ENCODE assay signal across 9 cellular contexts in the genomic region with DNA sequence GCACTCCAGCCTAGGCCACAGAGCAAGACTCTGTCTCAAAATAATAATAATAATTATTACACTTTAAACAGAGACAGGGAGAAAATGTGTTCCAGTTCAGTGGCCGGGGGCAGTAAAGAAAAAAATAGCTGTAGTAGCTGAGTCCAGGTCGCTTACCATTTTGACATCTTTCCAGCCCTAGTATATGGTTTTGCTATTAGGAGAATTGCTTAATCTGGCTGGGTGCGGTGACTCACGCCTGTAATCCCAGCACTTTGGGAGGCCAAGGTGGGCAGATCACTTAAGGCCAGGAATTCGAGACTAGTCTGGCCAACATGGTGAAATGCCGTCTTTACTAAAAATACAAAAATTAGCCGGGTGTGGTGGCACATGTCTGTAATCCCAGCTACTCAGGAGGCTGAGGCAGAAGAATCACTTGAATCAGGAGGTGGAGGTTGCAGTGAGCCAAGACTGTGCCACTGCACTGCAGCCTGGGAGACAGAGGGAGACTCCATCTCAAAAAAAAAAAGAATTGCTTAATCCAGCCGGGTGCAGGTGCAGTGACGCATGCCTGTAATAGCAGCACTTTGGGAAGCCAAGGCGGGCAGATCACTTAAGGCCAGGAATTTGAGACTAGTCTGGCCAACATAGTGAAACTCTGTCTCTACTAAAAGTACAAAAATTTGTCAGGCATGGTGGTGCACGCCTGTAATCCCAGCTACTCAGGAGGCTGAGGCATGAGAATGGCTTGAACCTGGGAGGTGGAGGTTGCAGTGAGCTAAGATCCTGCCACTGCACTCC. TPM values are rescaled to one million over a fixed set of nuclear protein-coding genes. Genes with fewer than 3 reads are reported as not detected.
DNase-seq lines count a peak whose midpoint lies in the region; TF ChIP-seq lines count a peak whose summit lies in the region.
"Not testable (repeated sequence)": the region's sequence is repeated elsewhere in the genome, so short reads cannot be mapped to it uniquely, and the experiment has no call there.
"Had no signal": no experiment of that assay in that cellular context is flagged by ENCODE, and none has a peak within 500 bp of the region (broad histone marks: within the 10 kb centered on the region; RNA-seq: fewer than 3 reads in every experiment).

No MANE protein-coding gene starts in this region.

- CTCF ChIA-PET in MCF 10A (lab: Yijun Ruan, JAX), result interaction anchor here (5.4 kb wide), 1 partner anchor 18 kb away, joined by 19 read pairs; no protein-coding TSS in a partner anchor

- not testable (repeated sequence) for H3K36me3 ChIP-seq in trophoblast cell (ENCODE audit: control insufficient read depth in 1 of 2, insufficient read depth in 2 of 2, low read length in 2 of 2)

- DNase-seq in HCEC 1CT (peak; percentile 10), RPMI7951 (ENCODE audit: low read depth) (peak; percentile 19), MCF 10A (ENCODE audit: unreplicated experiment) (peak; percentile 62), fibroblast of villous mesenchyme (ENCODE audit: low read depth) (peak; percentile 14), iris pigment epithelial cell (ENCODE audit: low read depth) (peak; percentile 20), trophoblast cell (peak; percentile 87 to 94)

- H3K79me2 ChIP-seq in trophoblast cell (ENCODE audit: control insufficient read depth, insufficient read depth, low read length, poor library complexity), result not testable (repeated sequence)

- not testable (repeated sequence) for H3K79me1 ChIP-seq in trophoblast cell (ENCODE audit: low read length)

- not testable (repeated sequence) for H3K9me3 ChIP-seq in trophoblast cell (ENCODE audit: insufficient read depth, low read depth, low read length)

- not testable (repeated sequence) for H3K4me2 ChIP-seq in trophoblast cell (ENCODE audit: low read length)

- not testable (repeated sequence) for H3K23ac ChIP-seq in trophoblast cell (ENCODE audit: low read length)

- WGBS in trophoblast cell (ENCODE audit: extremely low coverage, insufficient coverage, insufficient read length), result no CpG with 5 or more reads among the region's 11 CpGs

- not testable (repeated sequence) for H3K36me3 Mint-ChIP-seq in MCF 10A (ENCODE audit: insufficient read depth, unreplicated experiment)

- H3K27ac ChIP-seq in trophoblast cell (ENCODE audit: low read depth, low read length), result not testable (repeated sequence)

- H2BK5ac ChIP-seq in trophoblast cell (ENCODE audit: low read depth, low read length, poor library complexity), result not testable (repeated sequence)

- not testable (repeated sequence) for H3K4me1 ChIP-seq in trophoblast cell (ENCODE audit: control insufficient read depth in 1 of 2, insufficient read depth in 2 of 2, low read length in 2 of 2)

- H2AFZ ChIP-seq in trophoblast cell (ENCODE audit: insufficient read depth, low read length, poor library complexity), result not testable (repeated sequence)

- not testable (repeated sequence) for H3K4me3 Mint-ChIP-seq in MCF 10A (ENCODE audit: unreplicated experiment)

- H4K8ac ChIP-seq in trophoblast cell (ENCODE audit: low read depth, low read length), result not testable (repeated sequence)

- not testable (repeated sequence) for TF ChIP-seq CTCF in MCF 10A (IDR thresholded peaks at IDR 0.05; ENCODE audit: unreplicated experiment); fibroblast of villous mesenchyme (IDR thresholded peaks at IDR 0.05; ENCODE audit: insufficient read depth, low read depth, low read length)

- H3K9ac ChIP-seq in trophoblast cell (ENCODE audit: low read length), result not testable (repeated sequence)

- not testable (repeated sequence) for BruUV-seq in MCF 10A (replicated peaks; lab: Mats Ljungman, UMichigan)

- H2BK12ac ChIP-seq in trophoblast cell (ENCODE audit: low read length), result not testable (repeated sequence)

- H3K27me3 Mint-ChIP-seq in MCF 10A (ENCODE audit: insufficient read depth, unreplicated experiment), result not testable (repeated sequence)

- not testable (repeated sequence) for H3K18ac ChIP-seq in trophoblast cell (ENCODE audit: low read length)

- H3K4me1 Mint-ChIP-seq in MCF 10A (ENCODE audit: insufficient read depth, unreplicated experiment), result not testable (repeated sequence)

- H3K27me3 ChIP-seq in trophoblast cell (ENCODE audit: insufficient read depth, low read length), result not testable (repeated sequence)

- not testable (repeated sequence) for H3K9me3 Mint-ChIP-seq in MCF 10A (ENCODE audit: unreplicated experiment)

- H4K12ac ChIP-seq in trophoblast cell (ENCODE audit: low read depth, low read length), result not testable (repeated sequence)

- intact Hi-C loops in MCF 10A (cut with micrococcal nuclease), result not testable (repeated sequence)

- H4K91ac ChIP-seq in trophoblast cell (ENCODE audit: low read depth, low read length), result not testable (repeated sequence)

- H3K14ac ChIP-seq in trophoblast cell (ENCODE audit: low read length), result not testable (repeated sequence)

- not testable (repeated sequence) for H3K4ac ChIP-seq in trophoblast cell (ENCODE audit: low read depth, low read length)

- not testable (repeated sequence) for H3K27ac Mint-ChIP-seq in MCF 10A (ENCODE audit: low read depth, unreplicated experiment)

- not testable (repeated sequence) for H2AK5ac ChIP-seq in trophoblast cell (ENCODE audit: low read length)

- not testable (repeated sequence) for H3K4me3 ChIP-seq in fibroblast of villous mesenchyme (ENCODE audit: low read depth, low read length); trophoblast cell (ENCODE audit: low read depth, low read length)

- H2BK120ac ChIP-seq in trophoblast cell (ENCODE audit: insufficient read depth, low read length, poor library complexity), result not testable (repeated sequence)

- POLR2A ChIA-PET in MCF 10A (lab: Yijun Ruan, JAX), result interaction anchor here (0.9 kb wide), 1 partner anchor 108 kb away, joined by 3 read pairs; no protein-coding TSS in a partner anchor

RNA-seq across cellular contexts. Expression of a gene that starts 13.1 kb away (rescaled TPM):
- total RNA-seq in RPMI7951 (2014; rRNA removed; shearing (Covaris generic)), result 1.5 and 1.9 TPM in 2 replicates
- total RNA-seq in MCF 10A (2022) (0.07 TPM in 1 of 2 replicates, not detected in the other), fibroblast of villous mesenchyme (under 0.01 and 1.7 TPM in 2 replicates)
- 0.61 and 0.64 TPM in 2 replicates for polyA plus RNA-seq in trophoblast cell (2013)
- total RNA-seq: Calu3; CD4-positive, alpha-beta T cell; CD8-positive, alpha-beta T cell had no signal

RNA-seq across cellular contexts. Expression of a gene that starts 18.7 kb away (rescaled TPM):
- 68.1 and 80.5 TPM in 2 replicates for total RNA-seq in RPMI7951 (2014; rRNA removed; shearing (Covaris generic))
- 29.2 and 37.1 TPM in 2 replicates for total RNA-seq in MCF 10A (2022)
- total RNA-seq in fibroblast of villous mesenchyme, result 34.5 and 39.3 TPM in 2 replicates
- polyA plus RNA-seq in trophoblast cell (2013), result 45.7 and 46.6 TPM in 2 replicates

Comparison
In these comparisons a context has a peak if more than half of its experiments do, and no peak if none do; other contexts are left out.
1. DNase-seq: peak in every context shown above with its lines; median percentile 90 in trophoblast cell; 62 in MCF 10A; 20 in iris pigment epithelial cell; 19 in RPMI7951; 14 in fibroblast of villous mesenchyme; 10 in HCEC 1CT.